ENCODE assay signal across 31 cellular contexts in genomic region chr1:214244252-214244651, GRCh38.
"Had no signal": no experiment of that assay in that cellular context is flagged by ENCODE, and none has a peak within 500 bp of the region (broad histone marks: within the 10 kb centered on the region; RNA-seq: fewer than 3 reads in every experiment).

No MANE protein-coding gene starts in this region.

- H3K4me3 ChIP-seq: neural progenitor cell, ovary, psoas muscle, right lobe of liver, sigmoid colon, suprapubic skin, thoracic aorta, tibial artery, transverse colon, upper lobe of right lung, uterus had no signal

- H3K4me1 ChIP-seq: parathyroid adenoma, psoas muscle, right lobe of liver, sigmoid colon, suprapubic skin, tibial artery, transverse colon, upper lobe of right lung, uterus had no signal

- ATAC-seq: naive thymus-derived CD4-positive, alpha-beta T cell; natural killer cell; psoas muscle; right cardiac atrium; right lobe of liver; stimulated activated memory B cell treated with anti-CD40 and anti-IgM and Interleukin-4, amounts not matched to agents 10 μg/mL and 1 μg/mL and 100 μg/mL, for 72 hours; stimulated activated naive CD8-positive, alpha-beta T cell treated with anti-CD3 and anti-CD28 coated beads, Interleukin-15, amount 100 ng/mL, for 72 hours; stimulated activated naive CD8-positive, alpha-beta T cell treated with anti-CD3 and anti-CD28 coated beads, Interleukin-15, Interleukin-2, amounts not matched to agents 100 U/mL and 50 U/mL, for 24 hours; upper lobe of right lung had no signal

- H3K36me3 ChIP-seq: neural progenitor cell, ovary, right lobe of liver, sigmoid colon, suprapubic skin, thoracic aorta, tibial artery, transverse colon, upper lobe of right lung, uterus had no signal

- H3K27me3 Mint-ChIP-seq: type B pancreatic cell had no signal

- H3K9me3 ChIP-seq: ovary, psoas muscle, right lobe of liver, sigmoid colon, suprapubic skin, thoracic aorta, tibial artery, transverse colon, upper lobe of right lung, uterus had no signal

- H3K4me3 Mint-ChIP-seq: natural killer cell; nephron; neural progenitor cell; stimulated activated memory B cell treated with anti-CD40 and anti-IgM and Interleukin-4, amounts not matched to agents 10 μg/mL and 1 μg/mL and 100 μg/mL, for 72 hours; stimulated activated naive CD8-positive, alpha-beta T cell treated with anti-CD3 and anti-CD28 coated beads, Interleukin-15, amount 100 ng/mL, for 72 hours; type B pancreatic cell had no signal

- H3K79me2 ChIP-seq: parathyroid adenoma had no signal

- FAIRE-seq: small intestine had no signal

- H3K4me1 Mint-ChIP-seq: natural killer cell; stimulated activated memory B cell treated with anti-CD40 and anti-IgM and Interleukin-4, amounts not matched to agents 10 μg/mL and 1 μg/mL and 100 μg/mL, for 72 hours; stimulated activated naive CD8-positive, alpha-beta T cell treated with anti-CD3 and anti-CD28 coated beads, Interleukin-15, amount 100 ng/mL, for 72 hours had no signal

- H3K27ac Mint-ChIP-seq: natural killer cell; nephron; neural progenitor cell; progenitor cell of endocrine pancreas; stimulated activated memory B cell treated with anti-CD40 and anti-IgM and Interleukin-4, amounts not matched to agents 10 μg/mL and 1 μg/mL and 100 μg/mL, for 72 hours; stimulated activated naive CD8-positive, alpha-beta T cell treated with anti-CD3 and anti-CD28 coated beads, Interleukin-15, amount 100 ng/mL, for 72 hours; type B pancreatic cell had no signal

- H3K27ac ChIP-seq: neural progenitor cell, ovary, parathyroid adenoma, psoas muscle, right lobe of liver, sigmoid colon, suprapubic skin, thoracic aorta, tibial artery, transverse colon, upper lobe of right lung, uterus had no signal

- H3K9ac ChIP-seq: neural progenitor cell, parathyroid adenoma had no signal

- H3K9me3 Mint-ChIP-seq: naive thymus-derived CD4-positive, alpha-beta T cell; natural killer cell; nephron; stimulated activated memory B cell treated with anti-CD40 and anti-IgM and Interleukin-4, amounts not matched to agents 10 μg/mL and 1 μg/mL and 100 μg/mL, for 72 hours; stimulated activated naive CD8-positive, alpha-beta T cell treated with anti-CD3 and anti-CD28 coated beads, Interleukin-15, amount 100 ng/mL, for 72 hours; type B pancreatic cell had no signal

- H3K27me3 ChIP-seq: neural progenitor cell, ovary, right lobe of liver, sigmoid colon, uterus had no signal

- H2AFZ ChIP-seq: neural progenitor cell, parathyroid adenoma had no signal

- H3K36me3 Mint-ChIP-seq: naive thymus-derived CD4-positive, alpha-beta T cell; natural killer cell; neural progenitor cell; stimulated activated memory B cell treated with anti-CD40 and anti-IgM and Interleukin-4, amounts not matched to agents 10 μg/mL and 1 μg/mL and 100 μg/mL, for 72 hours; type B pancreatic cell had no signal

- DNase-seq: naive thymus-derived CD4-positive, alpha-beta T cell; natural killer cell; occipital lobe; ovary; posterior cingulate gyrus; psoas muscle; right cardiac atrium; right lobe of liver; sigmoid colon; small intestine; stimulated activated CD4-positive, alpha-beta T cell treated with anti-CD3 and anti-CD28 coated beads, Interleukin-15, amount 100 ng/mL, for 24 hours; stimulated activated CD4-positive, alpha-beta T cell treated with anti-CD3 and anti-CD28 coated beads, Interleukin-2, amount 100 ng/mL, for 24 hours; stimulated activated CD4-positive, alpha-beta T cell treated with anti-CD3 and anti-CD28 coated beads, Interleukin-2, amount 100 ng/mL, for 48 hours; stimulated activated CD4-positive, alpha-beta T cell treated with anti-CD3 and anti-CD28 coated beads, Interleukin-4, amount 100 ng/mL, for 4 hours; stimulated activated CD8-positive, alpha-beta memory T cell treated with anti-CD3 and anti-CD28 coated beads, Interleukin-4, amount 100 ng/mL, for 48 hours; stimulated activated naive CD4-positive, alpha-beta T cell; stimulated activated naive CD8-positive, alpha-beta T cell treated with anti-CD3 and anti-CD28 coated beads, Interleukin-15, amount 100 ng/mL, for 72 hours; stimulated activated naive CD8-positive, alpha-beta T cell treated with anti-CD3 and anti-CD28 coated beads, Interleukin-15, Interleukin-2, amounts not matched to agents 100 U/mL and 50 U/mL, for 24 hours; substantia nigra; tibial artery; transverse colon; upper lobe of right lung; uterus had no signal

- H3K4me2 ChIP-seq: neural progenitor cell had no signal
